ENCODE assay signal across 7 cellular contexts in genomic region chrX:45404206-45404605, GRCh38.
"Had no signal": no experiment of that assay in that cellular context is flagged by ENCODE, and none has a peak within 500 bp of the region (broad histone marks: within the 10 kb centered on the region; RNA-seq: fewer than 3 reads in every experiment).

No MANE protein-coding gene starts in this region.

- H3K4me2 ChIP-seq: GM23338 had no signal

- DNase-seq: H7, HFFc6, KBM-7 had no signal

- H3K9me3 ChIP-seq: HAP-1 had no signal

- H3K27ac ChIP-seq: HL-60 had no signal

- H2AFZ ChIP-seq: GM23338 had no signal

- ATAC-seq: GM23338, HCT116 had no signal

- H3K4me3 ChIP-seq: GM23338, HAP-1 had no signal

- H3K36me3 ChIP-seq: HAP-1 had no signal
